8 cellular contexts compared by ENCODE assay signal in genomic region chr12:105330283-105330937, GRCh38. TPM values are rescaled to one million over a fixed set of nuclear protein-coding genes. Genes with fewer than 3 reads are reported as not detected.
DNase-seq lines count a peak whose midpoint lies in the region; ATAC-seq, FAIRE-seq and TF ChIP-seq lines count a peak whose summit lies in the region.

TSS of gene C12orf75 (plus strand) at chr12:105330691. CDS start at chr12:105330892, 201 bp downstream.

- peaks cover 83% of the 10 kb centered on the region for H3K4me1 Mint-ChIP-seq in central memory CD8-positive, alpha-beta T cell

- H3K4me1 ChIP-seq in kidney (ENCODE audit: control insufficient read depth in 1 of 2, insufficient read depth in 1 of 2, low read depth in 1 of 2, low read length in 2 of 2): peaks cover 6 to 14% of the 10 kb centered on the region in 2 donors

- DNase-seq in AG10803 (ENCODE audit: low read depth): peak; percentile 72
- DNase-seq in NCI-H226: peak; percentile 79
- DNase-seq in central memory CD8-positive, alpha-beta T cell (ENCODE audit: low spot score in 2 of 2): peak; percentile 71 to 77
- peak; percentile 90 for DNase-seq in kidney
- peak; percentile 74 to 82 for DNase-seq in stimulated activated CD4-positive, alpha-beta T cell treated with anti-CD3 and anti-CD28 coated beads, Interleukin-15, amount 100 ng/mL, for 48 hours (ENCODE audit: low read depth in 2 of 2)

- H3K27ac Mint-ChIP-seq in central memory CD8-positive, alpha-beta T cell (ENCODE audit: low read depth): peak within 1 kb of the TSS; percentile 92

- H3K9me3 Mint-ChIP-seq in central memory CD8-positive, alpha-beta T cell: no peaks in the 10 kb centered on the region

- no peak for TF ChIP-seq CTCF in AG10803 (conservative IDR thresholded peaks at IDR 0.05; ENCODE audit: low read length)
- no peak for TF ChIP-seq CTCF in kidney (IDR thresholded peaks at IDR 0.05; ENCODE audit: borderline replicate concordance, extremely low read depth, insufficient read depth)

- H3K36me3 ChIP-seq in kidney (ENCODE audit: control insufficient read depth in 1 of 2, insufficient read depth in 2 of 2, low read length in 2 of 2): no peaks in the 10 kb centered on the region

- no peaks in the 10 kb centered on the region for H3K9me3 ChIP-seq in kidney (ENCODE audit: control insufficient read depth in 1 of 2, low read length in 2 of 2)

- H3K27ac ChIP-seq in kidney (ENCODE audit: low read depth in 2 of 2, low read length in 2 of 2): peak within 1 kb of the TSS in 1 of 2 donors; percentile 27

- peaks cover 8% of the 10 kb centered on the region for H3K36me3 Mint-ChIP-seq in central memory CD8-positive, alpha-beta T cell (ENCODE audit: insufficient read depth)

- peak within 1 kb of the TSS; percentile 83 for H3K4me3 ChIP-seq in AG10803 (ENCODE audit: low read length)
- H3K4me3 ChIP-seq in kidney (ENCODE audit: low read length in 2 of 2): peak within 1 kb of the TSS; percentile 39 to 67

- FAIRE-seq in kidney (lab: Jason Lieb, UNC): no peak

- peak within 1 kb of the TSS; percentile 83 for H3K4me3 Mint-ChIP-seq in central memory CD8-positive, alpha-beta T cell

- peak; percentile 88 for ATAC-seq in GM19025 (IDR thresholded peaks at IDR 0.05; ENCODE audit: low read depth, unreplicated experiment)
- peak; percentile 84 for ATAC-seq in HG03175 (IDR thresholded peaks at IDR 0.05; ENCODE audit: unreplicated experiment)
- ATAC-seq in activated CD4-positive, CD25-positive, alpha-beta regulatory T cell treated with anti-CD3 and anti-CD28 coated beads, Interleukin-2, amount 50 U/mL, for 24 hours: peak; percentile 94 to 96
- peak; percentile 71 for ATAC-seq in central memory CD8-positive, alpha-beta T cell (replicated peaks; ENCODE audit: extremely low read depth, poor library complexity, severe bottlenecking)

- peak within 1 kb of the TSS in 1 of 2 donors; percentile 12 for H3K9ac ChIP-seq in kidney (ENCODE audit: low read length in 2 of 2)

- intact Hi-C loops in kidney (cut with DNase I): no loop called here

- no peaks in the 10 kb centered on the region for H3K27me3 Mint-ChIP-seq in central memory CD8-positive, alpha-beta T cell

RNA-seq across cellular contexts. Expression of gene C12orf75, which starts in this region (rescaled TPM):
- total RNA-seq in kidney: 127 TPM
- polyA plus RNA-seq in kidney (ENCODE audit: insufficient read depth, low read depth, low replicate concordance): 107 TPM
